In genomic region chr6:39933669-39934059, GRCh38 we compare ENCODE assay signal across 8 cellular contexts. TPM values are rescaled to one million over a fixed set of nuclear protein-coding genes. Genes with fewer than 3 reads are reported as not detected.
DNase-seq lines count a peak whose midpoint lies in the region; ATAC-seq and TF ChIP-seq lines count a peak whose summit lies in the region.

No MANE protein-coding gene starts in this region.

- no peaks in the 10 kb centered on the region for H3K36me3 ChIP-seq in SJCRH30
- H3K36me3 ChIP-seq in esophagus muscularis mucosa: no peaks in the 10 kb centered on the region
- no peaks in the 10 kb centered on the region for H3K36me3 ChIP-seq in neuron (ENCODE audit: insufficient read depth, low read length)

- no peak for TF ChIP-seq POLR2A in esophagus muscularis mucosa (IDR thresholded peaks at IDR 0.05; ENCODE audit: low read depth)

- no peak for TF ChIP-seq CTCF in C4-2B (conservative IDR thresholded peaks at IDR 0.05)
- no peak for TF ChIP-seq CTCF in esophagus muscularis mucosa (IDR thresholded peaks at IDR 0.05)

- intact Hi-C loops in esophagus muscularis mucosa (cut with DNase I): no loop called here

- H3K9me3 ChIP-seq in SJCRH30 (replicated peaks) (no peaks in the 10 kb centered on the region), esophagus muscularis mucosa (no peaks in the 10 kb centered on the region), neuron (ENCODE audit: low read length) (no peaks in the 10 kb centered on the region)

- H3K4me1 ChIP-seq in SJCRH30 (peaks cover 11% of the 10 kb centered on the region), esophagus muscularis mucosa (peaks cover 40 to 63% (median 55%) of the 10 kb centered on the region in 4 donors), neuron (ENCODE audit: insufficient read depth, low read length) (peaks cover 12% of the 10 kb centered on the region)

- H3K27ac ChIP-seq in C4-2B (peak overlapping the region; percentile 67), SJCRH30 (no peak overlapping the region), esophagus muscularis mucosa (replicated peaks in 1 of 4) (peak overlapping the region; percentile 81 to 91 (median 88))

- no peak for TF ChIP-seq EP300 in esophagus muscularis mucosa (IDR thresholded peaks at IDR 0.05)

- peak overlapping the region; percentile 93 for H3K4me3 ChIP-seq in SJCRH30
- peak overlapping the region; percentile 71 to 89 (median 82) for H3K4me3 ChIP-seq in esophagus muscularis mucosa
- H3K4me3 ChIP-seq in neuron (ENCODE audit: low read length): peak overlapping the region; percentile 77

- DNase-seq in SJCRH30 (no peak), esophagus muscularis mucosa (ENCODE audit: extremely low spot score) (no peak), putamen (ENCODE audit: low spot score) (no peak), DMS153 (lab: John Stamatoyannopoulos, UW) (no peak), H4 (ENCODE audit: low spot score) (no peak)

- H2AFZ ChIP-seq in neuron (ENCODE audit: low read depth, low read length): peak overlapping the region; percentile 94

- no peaks in the 10 kb centered on the region for H3K27me3 ChIP-seq in SJCRH30
- H3K27me3 ChIP-seq in esophagus muscularis mucosa: no peaks in the 10 kb centered on the region
- H3K27me3 ChIP-seq in neuron (ENCODE audit: insufficient read depth, low read length): peaks cover 5% of the 10 kb centered on the region

- ATAC-seq in GM18502 (IDR thresholded peaks at IDR 0.05; ENCODE audit: poor library complexity, unreplicated experiment): no peak

- WGBS in esophagus muscularis mucosa: 28% methylated on average over 5 of the region's 5 CpGs

RNA-seq across cellular contexts. Expression of gene MOCS1, which starts 0.6 kb away (rescaled TPM):
- 7.3 TPM in 2 replicates for total RNA-seq in SJCRH30 (2014; rRNA removed; shearing (Covaris generic))
- 10 to 100 TPM; 19.1 to 37.3 (median 28.0) TPM for total RNA-seq in esophagus muscularis mucosa
- 7.8 and 8.3 TPM in 2 replicates for total RNA-seq in H4 (2014; rRNA removed; shearing (Covaris generic))
